10 cellular contexts compared by ENCODE assay signal in the genomic region with DNA sequence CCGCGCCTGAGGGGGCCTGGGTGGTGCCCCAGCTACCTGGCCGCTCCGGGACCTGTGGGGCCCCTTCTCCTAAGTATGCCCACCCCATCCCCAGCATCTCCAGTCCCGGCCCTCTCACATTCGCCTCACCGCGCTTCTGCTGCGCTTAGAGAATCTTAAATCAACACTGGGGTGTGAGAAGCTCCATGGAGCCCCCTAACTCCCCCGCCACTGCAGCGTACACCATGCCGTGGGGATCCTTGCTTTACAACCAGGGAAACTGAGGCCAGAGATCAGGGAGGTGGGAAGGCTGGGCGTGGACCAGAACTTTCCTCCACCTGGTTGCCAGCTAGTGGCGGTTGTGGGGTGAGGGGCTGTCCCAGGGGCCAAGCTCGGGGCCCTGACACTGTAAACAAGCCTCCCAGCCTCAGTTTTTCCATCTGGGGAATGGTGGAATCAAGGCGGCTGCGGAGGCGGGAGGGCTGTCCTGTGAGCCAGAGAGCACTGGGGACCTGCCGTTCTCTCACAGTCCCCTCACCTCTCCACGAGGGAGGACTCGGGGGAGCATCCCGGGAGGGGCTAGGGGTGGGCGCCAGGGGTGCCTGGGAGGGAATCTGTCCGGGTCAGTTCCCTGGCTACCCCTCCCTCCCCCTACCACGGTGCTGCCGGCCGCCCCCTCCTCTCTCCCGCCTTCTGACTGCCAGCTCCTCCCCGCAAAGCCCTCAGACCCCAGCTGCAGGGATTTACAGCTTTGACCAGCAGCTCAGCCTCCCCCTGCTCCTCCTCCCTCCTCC.
DNase-seq lines count a peak whose midpoint lies in the region; ATAC-seq and TF ChIP-seq lines count a peak whose summit lies in the region.
"Had no signal": no experiment of that assay in that cellular context is flagged by ENCODE, and none has a peak within 500 bp of the region (broad histone marks: within the 10 kb centered on the region; RNA-seq: fewer than 3 reads in every experiment).

No MANE protein-coding gene starts in this region.

- no peaks in the 10 kb centered on the region for H3K27me3 Mint-ChIP-seq in activated naive CD8-positive, alpha-beta T cell treated with anti-CD3 and anti-CD28 coated beads, Interleukin-2, amount 50 U/mL, for 24 hours

- H3K9me3 ChIP-seq in lung (ENCODE audit: control insufficient read depth in 2 of 2, insufficient read depth in 1 of 2, low read length in 1 of 2): no peaks in the 10 kb centered on the region
- no peaks in the 10 kb centered on the region for H3K9me3 ChIP-seq in thoracic aorta
- H3K9me3 ChIP-seq: SJSA1 had no signal

- H3K36me3 ChIP-seq in lung (ENCODE audit: control insufficient read depth in 2 of 2, insufficient read depth in 2 of 2, low read length in 2 of 2) (no peaks in the 10 kb centered on the region), thoracic aorta (no peaks in the 10 kb centered on the region)
- H3K36me3 ChIP-seq: SJSA1 had no signal

- WGBS in lung, 2 donors: 27 to 34% methylated on average over 22 to 29 of the region's 29 CpGs

- H3K4me1 ChIP-seq in lung (ENCODE audit: control insufficient read depth in 2 of 2, insufficient read depth in 2 of 2, low read length in 2 of 2): peaks cover 0 to 12% of the 10 kb centered on the region in 2 donors
- H3K4me1 ChIP-seq in thoracic aorta (ENCODE audit: control insufficient read depth in 1 of 2, low read depth in 2 of 2): peaks cover 34 to 64% of the 10 kb centered on the region in 2 donors

- TF ChIP-seq CTCF in lung (IDR thresholded peaks at IDR 0.05; ENCODE audit: control extremely low read depth, extremely low read depth) (no peak), thoracic aorta (IDR thresholded peaks at IDR 0.05) (no peak)

- H3K4me1 Mint-ChIP-seq in activated naive CD8-positive, alpha-beta T cell treated with anti-CD3 and anti-CD28 coated beads, Interleukin-2, amount 50 U/mL, for 24 hours: peaks cover 47% of the 10 kb centered on the region

- H3K27me3 ChIP-seq in lung (ENCODE audit: control insufficient read depth, insufficient read depth) (no peaks in the 10 kb centered on the region), thoracic aorta (replicated peaks; ENCODE audit: insufficient read depth) (no peaks in the 10 kb centered on the region)
- H3K27me3 ChIP-seq: SJSA1 had no signal

- H3K36me3 Mint-ChIP-seq in activated naive CD8-positive, alpha-beta T cell treated with anti-CD3 and anti-CD28 coated beads, Interleukin-2, amount 50 U/mL, for 24 hours (ENCODE audit: low read depth): no peaks in the 10 kb centered on the region
- H3K36me3 Mint-ChIP-seq: memory B cell had no signal

- H3K4me3 ChIP-seq in lung (no peak overlapping the region), thoracic aorta (peak overlapping the region; percentile 61)

- H3K4me3 Mint-ChIP-seq in activated naive CD8-positive, alpha-beta T cell treated with anti-CD3 and anti-CD28 coated beads, Interleukin-2, amount 50 U/mL, for 24 hours: peak overlapping the region; percentile 74

- peak; percentile 78 for DNase-seq in DMS 273 (lab: John Stamatoyannopoulos, UW; ENCODE audit: unreplicated experiment)
- DNase-seq in DMS 273 treated with DMSO at 0.1 percent for 48 hours (lab: John Stamatoyannopoulos, UW): no peak
- DNase-seq in activated naive CD8-positive, alpha-beta T cell treated with anti-CD3 and anti-CD28 coated beads, Interleukin-2, amount 50 U/mL, for 24 hours: peak; percentile 75
- DNase-seq in lung (ENCODE audit: low spot score): no peak
- DNase-seq in thoracic aorta (ENCODE audit: low spot score): no peak
- DNase-seq in HuH-7 (ENCODE audit: low spot score): no peak
- DNase-seq in NK-92 treated with Interleukin-12 subunit alpha and Interleukin-12 subunit beta, amount 100 ng/mL, for 24 hours (lab: John Stamatoyannopoulos, UW): no peak

- peak overlapping the region; percentile 88 for H3K27ac Mint-ChIP-seq in activated naive CD8-positive, alpha-beta T cell treated with anti-CD3 and anti-CD28 coated beads, Interleukin-2, amount 50 U/mL, for 24 hours
- H3K27ac Mint-ChIP-seq: memory B cell had no signal

- peak overlapping the region; percentile 44 to 55 for H3K27ac ChIP-seq in lung (ENCODE audit: low read depth in 1 of 2, low read length in 1 of 2)
- H3K27ac ChIP-seq in thoracic aorta: peak overlapping the region; percentile 75 to 77

- H3K9me3 Mint-ChIP-seq in activated naive CD8-positive, alpha-beta T cell treated with anti-CD3 and anti-CD28 coated beads, Interleukin-2, amount 50 U/mL, for 24 hours: no peaks in the 10 kb centered on the region

- peak; percentile 65 for ATAC-seq in activated naive CD8-positive, alpha-beta T cell treated with anti-CD3 and anti-CD28 coated beads, Interleukin-2, amount 50 U/mL, for 24 hours
- ATAC-seq in lung (ENCODE audit: insufficient read depth, low FRiP score) (no peak), thoracic aorta (ENCODE audit: insufficient number of reproducible peaks, low FRiP score, low read depth) (no peak), GM21737 (IDR thresholded peaks at IDR 0.05; ENCODE audit: unreplicated experiment) (no peak)

Comparison
In these comparisons a context has a peak if more than half of its experiments do, and no peak if none do; other contexts are left out.
1. DNase-seq: peak in DMS 273 (single experiment) and activated naive CD8-positive, alpha-beta T cell treated with anti-CD3 and anti-CD28 coated beads, Interleukin-2, amount 50 U/mL, for 24 hours (single experiment); none in DMS 273 treated with DMSO at 0.1 percent for 48 hours (single experiment), lung (single experiment), thoracic aorta (single experiment), HuH-7 (single experiment) and NK-92 treated with Interleukin-12 subunit alpha and Interleukin-12 subunit beta, amount 100 ng/mL, for 24 hours (single experiment).